In genomic region chr4:38820329-38821061, GRCh38 we compare ENCODE assay signal across 11 cellular contexts.
DNase-seq lines count a peak whose midpoint lies in the region; ATAC-seq and TF ChIP-seq lines count a peak whose summit lies in the region.
"Had no signal": no experiment of that assay in that cellular context is flagged by ENCODE, and none has a peak within 500 bp of the region (broad histone marks: within the 10 kb centered on the region; RNA-seq: fewer than 3 reads in every experiment).

No MANE protein-coding gene starts in this region.

- peak; percentile 63 for ATAC-seq in GM19395 (IDR thresholded peaks at IDR 0.05; ENCODE audit: unreplicated experiment)
- peak; percentile 62 for ATAC-seq in HG03135 (IDR thresholded peaks at IDR 0.05; ENCODE audit: unreplicated experiment)
- ATAC-seq in activated naive CD8-positive, alpha-beta T cell treated with anti-CD3 and anti-CD28 coated beads, Interleukin-2, amount 50 U/mL, for 24 hours, result no peak
- no peak for ATAC-seq in HG03520 (IDR thresholded peaks at IDR 0.05; ENCODE audit: unreplicated experiment)

- in situ Hi-C loops in GM13976 (cut with MboI; ENCODE audit: low sequenced_read_pairs, unreplicated experiment), result no loop called here

- no peak overlapping the region for H3K4me3 Mint-ChIP-seq in activated naive CD8-positive, alpha-beta T cell treated with anti-CD3 and anti-CD28 coated beads, Interleukin-2, amount 50 U/mL, for 24 hours

- no peak for TF ChIP-seq CTCF in GM13976 (IDR thresholded peaks at IDR 0.05; ENCODE audit: borderline replicate concordance, control extremely low read depth, extremely low read depth, insufficient read depth, missing control alignments)

- H3K9me3 Mint-ChIP-seq in activated naive CD8-positive, alpha-beta T cell treated with anti-CD3 and anti-CD28 coated beads, Interleukin-2, amount 50 U/mL, for 24 hours, result peaks cover 17% of the 10 kb centered on the region

- H3K36me3 Mint-ChIP-seq in activated naive CD8-positive, alpha-beta T cell treated with anti-CD3 and anti-CD28 coated beads, Interleukin-2, amount 50 U/mL, for 24 hours (ENCODE audit: low read depth), result peaks cover 11% of the 10 kb centered on the region

- peaks cover 2% of the 10 kb centered on the region for H3K27me3 Mint-ChIP-seq in activated naive CD8-positive, alpha-beta T cell treated with anti-CD3 and anti-CD28 coated beads, Interleukin-2, amount 50 U/mL, for 24 hours

- peaks cover 32% of the 10 kb centered on the region for H3K4me1 Mint-ChIP-seq in activated naive CD8-positive, alpha-beta T cell treated with anti-CD3 and anti-CD28 coated beads, Interleukin-2, amount 50 U/mL, for 24 hours

- peak; percentile 57 for DNase-seq in GM13976 (ENCODE audit: low spot score)
- DNase-seq in activated naive CD8-positive, alpha-beta T cell treated with anti-CD3 and anti-CD28 coated beads, Interleukin-2, amount 50 U/mL, for 24 hours, result no peak
- no peak for DNase-seq in NK-92 (lab: John Stamatoyannopoulos, UW; ENCODE audit: unreplicated experiment)
- DNase-seq in NCI-H2227 (lab: John Stamatoyannopoulos, UW; ENCODE audit: unreplicated experiment), result no peak
- DNase-seq in activated T-cell treated with anti-CD3 and anti-CD28 coated beads, Interleukin-2, amount 50 U/mL, for 48 hours, result no peak
- DNase-seq: activated CD4-positive, CD25-positive, alpha-beta regulatory T cell; NCI-H1417 treated with DMSO at 0.1 percent for 48 hours; stimulated activated CD4-positive, alpha-beta T cell treated with anti-CD3 and anti-CD28 coated beads, Interleukin-1b, Interleukin-23, amount 100 ng/mL, for 48 hours had no signal

- peak overlapping the region; percentile 55 for H3K27ac Mint-ChIP-seq in activated naive CD8-positive, alpha-beta T cell treated with anti-CD3 and anti-CD28 coated beads, Interleukin-2, amount 50 U/mL, for 24 hours

Comparison
In these comparisons a context has a peak if more than half of its experiments do, and no peak if none do; other contexts are left out.
1. ATAC-seq: peak in GM19395 (single experiment) and HG03135 (single experiment); none in activated naive CD8-positive, alpha-beta T cell treated with anti-CD3 and anti-CD28 coated beads, Interleukin-2, amount 50 U/mL, for 24 hours (single experiment) and HG03520 (single experiment).